Comparison of ENCODE assay signal across 8 cellular contexts in genomic region chr1:207797229-207797973, GRCh38. TPM values are rescaled to one million over a fixed set of nuclear protein-coding genes. Genes with fewer than 3 reads are reported as not detected.
DNase-seq lines count a peak whose midpoint lies in the region; ATAC-seq and TF ChIP-seq lines count a peak whose summit lies in the region.

No MANE protein-coding gene starts in this region.

- no peaks in the 10 kb centered on the region for H3K27me3 Mint-ChIP-seq in activated CD4-positive, alpha-beta T cell treated with anti-CD3 and anti-CD28 coated beads, Interleukin-2, amount 10 ng/mL, durations not matched to agents 24 days and 14 days

- peak; percentile 77 for ATAC-seq in GM18511 (IDR thresholded peaks at IDR 0.05; ENCODE audit: unreplicated experiment)
- ATAC-seq in HG03175 (IDR thresholded peaks at IDR 0.05; ENCODE audit: unreplicated experiment): peak; percentile 71
- ATAC-seq in right lobe of liver: peak; percentile 87 to 95 (median 94)

- H3K9me3 Mint-ChIP-seq in activated CD4-positive, alpha-beta T cell treated with anti-CD3 and anti-CD28 coated beads, Interleukin-2, amount 10 ng/mL, durations not matched to agents 24 days and 14 days: no peaks in the 10 kb centered on the region

- no peak for TF ChIP-seq POLR2A in right lobe of liver (IDR thresholded peaks at IDR 0.05)

- H3K36me3 ChIP-seq in right lobe of liver: peaks cover 0 to 24% (median 12%) of the 10 kb centered on the region in 4 donors

- H3K36me3 Mint-ChIP-seq in activated CD4-positive, alpha-beta T cell treated with anti-CD3 and anti-CD28 coated beads, Interleukin-2, amount 10 ng/mL, durations not matched to agents 24 days and 14 days (ENCODE audit: low read depth): peaks cover 34% of the 10 kb centered on the region

- H3K4me1 Mint-ChIP-seq in activated CD4-positive, alpha-beta T cell treated with anti-CD3 and anti-CD28 coated beads, Interleukin-2, amount 10 ng/mL, durations not matched to agents 24 days and 14 days: peaks cover 32% of the 10 kb centered on the region

- WGBS in right lobe of liver (ENCODE audit: insufficient coverage, low coverage, low lambda C conversion rate, missing lambda C conversion rate): 50% methylated on average over 7 of the region's 7 CpGs

- H3K9me3 ChIP-seq in right lobe of liver: no peaks in the 10 kb centered on the region

- DNase-seq in A172 (ENCODE audit: low spot score) (peak; percentile 94), NCI-H446 (lab: John Stamatoyannopoulos, UW) (peak; percentile 81 to 87), dedifferentiated amniotic fluid mesenchymal stem cell (ENCODE audit: extremely low spot score) (peak; percentile 93), right lobe of liver (peak in 2 of 3 donors; percentile 76 to 78)
- peak; percentile 92 for DNase-seq in activated CD4-positive, alpha-beta T cell treated with anti-CD3 and anti-CD28 coated beads, Interleukin-2, amount 10 ng/mL, durations not matched to agents 24 days and 14 days
- DNase-seq in stimulated activated CD4-positive, alpha-beta T cell treated with anti-CD3 and anti-CD28 coated beads, TNF-alpha, amount 100 ng/mL, for 48 hours (ENCODE audit: low read depth in 3 of 3): peak; percentile 62 to 71 (median 70)

- no peak overlapping the region for H3K27ac Mint-ChIP-seq in activated CD4-positive, alpha-beta T cell treated with anti-CD3 and anti-CD28 coated beads, Interleukin-2, amount 10 ng/mL, durations not matched to agents 24 days and 14 days

- peak; percentile 79 to 86 (median 83) for TF ChIP-seq CTCF in right lobe of liver (IDR thresholded peaks at IDR 0.05)

- no peaks in the 10 kb centered on the region for H3K27me3 ChIP-seq in right lobe of liver

- H3K4me3 ChIP-seq in right lobe of liver: no peak overlapping the region

- no peak overlapping the region for H3K27ac ChIP-seq in right lobe of liver

- no peak overlapping the region for H3K4me3 Mint-ChIP-seq in activated CD4-positive, alpha-beta T cell treated with anti-CD3 and anti-CD28 coated beads, Interleukin-2, amount 10 ng/mL, durations not matched to agents 24 days and 14 days

- intact Hi-C loops in activated CD4-positive, alpha-beta T cell treated with anti-CD3 and anti-CD28 coated beads, Interleukin-2, amount 10 ng/mL, durations not matched to agents 24 days and 14 days (cut with micrococcal nuclease): loop anchor here (2.0 to 5.0 kb wide), 3 partner anchors 45 to 150 kb away; partner anchors contain the start of genes CD46 and CR1L
- intact Hi-C loops in right lobe of liver (cut with DNase I): no loop called here

- peaks cover 0 to 16% (median 0%) of the 10 kb centered on the region in 4 donors for H3K4me1 ChIP-seq in right lobe of liver

RNA-seq across cellular contexts. Expression of gene CD46, which starts 45.5 kb away (rescaled TPM):
- total RNA-seq in A172 (2014; rRNA removed; shearing (Covaris generic)): 134 and 148 TPM in 2 replicates
- total RNA-seq in activated CD4-positive, alpha-beta T cell treated with anti-CD3 and anti-CD28 coated beads, Interleukin-2, amount 10 ng/mL, durations not matched to agents 24 days and 14 days: 96.3 and 107 TPM in 2 replicates
- 100 to 1,000 TPM in 5 of 6 experiments, 10 to 100 TPM in 1; 99.3 to 133 (median 114) TPM for total RNA-seq in right lobe of liver
